1 cellular context compared by ENCODE assay signal in genomic region chr12:124917841-124918621, GRCh38.
TF ChIP-seq lines count a peak whose summit lies in the region.

No MANE protein-coding gene starts in this region.

TF ChIP-seq in HepG2, 621 proteins besides CTCF, POLR2A, EP300 and RAD21 (continued from another document and continues in another):
- TF ChIP-seq ZNF703 (CRISPR knock-in tag; IDR thresholded peaks at IDR 0.05; ENCODE audit: borderline replicate concordance) (no peak), ELF4 (CRISPR knock-in tag; IDR thresholded peaks at IDR 0.05; ENCODE audit: borderline replicate concordance) (no peak), KDM5A (IDR thresholded peaks at IDR 0.05; ENCODE audit: borderline replicate concordance, low read length) (peak; percentile 14; the same call in 1 of the 2 replicates), ZNF644 (CRISPR knock-in tag; IDR thresholded peaks at IDR 0.05; ENCODE audit: low read depth) (0 out of 2 replicates have a peak, but pooled peaks have one; percentile 14), SMYD3 (CRISPR knock-in tag; IDR thresholded peaks at IDR 0.05) (0 out of 2 replicates have a peak, but pooled peaks have one; percentile 6), HNRNPK (IDR thresholded peaks at IDR 0.05; ENCODE audit: low read depth, low read length, poor library complexity, severe bottlenecking) (peak; percentile 31), SP140L (CRISPR knock-in tag; IDR thresholded peaks at IDR 0.05; ENCODE audit: borderline replicate concordance) (0 out of 2 replicates have a peak, but pooled peaks have one; percentile 46), ZBTB42 (CRISPR knock-in tag; IDR thresholded peaks at IDR 0.05) (no peak), ZNF616 (CRISPR knock-in tag; IDR thresholded peaks at IDR 0.05; ENCODE audit: low read depth) (no peak), NCOR1 (IDR thresholded peaks at IDR 0.05; ENCODE audit: borderline replicate concordance, low read length) (no peak), IRF2 (CRISPR knock-in tag; IDR thresholded peaks at IDR 0.05) (0 out of 2 replicates have a peak, but pooled peaks have one; percentile 42), PHB2 (IDR thresholded peaks at IDR 0.05; ENCODE audit: partially characterized antibody) (no peak), NR2F1 (CRISPR knock-in tag; IDR thresholded peaks at IDR 0.05) (no peak), ZNF619 (CRISPR knock-in tag; IDR thresholded peaks at IDR 0.05) (no peak), CSRNP1 (CRISPR knock-in tag; IDR thresholded peaks at IDR 0.05) (no peak), ZNF263 (CRISPR knock-in tag; IDR thresholded peaks at IDR 0.05) (peak; percentile 46; the same call in 1 of the 2 replicates), ZFP37 (CRISPR knock-in tag; IDR thresholded peaks at IDR 0.05; ENCODE audit: borderline replicate concordance) (peak; percentile 57; the same call in 1 of the 2 replicates), TFAP4 (IDR thresholded peaks at IDR 0.05; ENCODE audit: borderline replicate concordance, low read depth) (peak; percentile 40; the same call in 1 of the 2 replicates), TBX3 (IDR thresholded peaks at IDR 0.05; ENCODE audit: borderline replicate concordance) (no peak), ZNF333 (CRISPR knock-in tag; IDR thresholded peaks at IDR 0.05; ENCODE audit: borderline replicate concordance) (no peak), HOXA9 (CRISPR knock-in tag; IDR thresholded peaks at IDR 0.05; ENCODE audit: borderline replicate concordance) (no peak), THAP11 (CRISPR knock-in tag; IDR thresholded peaks at IDR 0.05) (0 out of 2 replicates have a peak, but pooled peaks have one; percentile 1), CREB3 (CRISPR knock-in tag; IDR thresholded peaks at IDR 0.05) (no peak), RCOR2 (CRISPR knock-in tag; IDR thresholded peaks at IDR 0.05) (peak; percentile 40; the same call in 1 of the 2 replicates), FOXK1 (CRISPR knock-in tag; IDR thresholded peaks at IDR 0.05; ENCODE audit: borderline replicate concordance, low read depth) (0 out of 2 replicates have a peak, but pooled peaks have one; percentile 4), POLR2AphosphoS2 (IDR thresholded peaks at IDR 0.05; ENCODE audit: low read depth, low read length) (no peak), ZC3H4 (CRISPR knock-in tag; IDR thresholded peaks at IDR 0.05; ENCODE audit: borderline replicate concordance) (0 out of 2 replicates have a peak, but pooled peaks have one; percentile 65), ZNF451 (CRISPR knock-in tag; IDR thresholded peaks at IDR 0.05) (no peak), MTF1 (CRISPR knock-in tag; IDR thresholded peaks at IDR 0.05) (no peak), IKZF5 (CRISPR knock-in tag; IDR thresholded peaks at IDR 0.05) (no peak), SNAPC4 (CRISPR knock-in tag; IDR thresholded peaks at IDR 0.05) (no peak), ZSCAN12 (CRISPR knock-in tag; IDR thresholded peaks at IDR 0.05) (0 out of 2 replicates have a peak, but pooled peaks have one; percentile 6), ATM (IDR thresholded peaks at IDR 0.05; ENCODE audit: borderline replicate concordance) (no peak), TFE3 (CRISPR knock-in tag; IDR thresholded peaks at IDR 0.05) (peak; percentile 46; the same call in 1 of the 2 replicates), GTF3A (CRISPR knock-in tag; conservative IDR thresholded peaks at IDR 0.05) (no peak), HMGXB4 (CRISPR knock-in tag; IDR thresholded peaks at IDR 0.05; ENCODE audit: borderline replicate concordance in 1 of 2, low read depth in 1 of 2) (peak in 1 of 2 experiments; percentile 64; a peak in 2 of 4 replicates), ZNF761 (CRISPR knock-in tag; conservative IDR thresholded peaks at IDR 0.05) (0 out of 2 replicates have a peak, but pooled peaks have one; percentile 16), KDM1A (CRISPR knock-in tag; IDR thresholded peaks at IDR 0.05) (peak; percentile 30; the same call in 1 of the 2 replicates), ZNF264 (CRISPR knock-in tag; IDR thresholded peaks at IDR 0.05) (0 out of 2 replicates have a peak, but pooled peaks have one; percentile 31), ARNT2 (CRISPR knock-in tag; IDR thresholded peaks at IDR 0.05; ENCODE audit: low read depth) (0 out of 2 replicates have a peak, but pooled peaks have one; percentile 29), GATAD2A (CRISPR knock-in tag; IDR thresholded peaks at IDR 0.05) (peak; percentile 5; the same call in 1 of the 2 replicates), SALL1 (CRISPR knock-in tag; IDR thresholded peaks at IDR 0.05) (0 out of 2 replicates have a peak, but pooled peaks have one; percentile 21), ZHX2 (IDR thresholded peaks at IDR 0.05; ENCODE audit: low read depth) (no peak), ZHX2 (CRISPR knock-in tag; IDR thresholded peaks at IDR 0.05; ENCODE audit: borderline replicate concordance) (no peak), ZNF564 (CRISPR knock-in tag; IDR thresholded peaks at IDR 0.05) (no peak), MBNL3 (CRISPR knock-in tag; conservative IDR thresholded peaks at IDR 0.05) (no peak)
